12 cellular contexts compared by ENCODE assay signal in the genomic region with DNA sequence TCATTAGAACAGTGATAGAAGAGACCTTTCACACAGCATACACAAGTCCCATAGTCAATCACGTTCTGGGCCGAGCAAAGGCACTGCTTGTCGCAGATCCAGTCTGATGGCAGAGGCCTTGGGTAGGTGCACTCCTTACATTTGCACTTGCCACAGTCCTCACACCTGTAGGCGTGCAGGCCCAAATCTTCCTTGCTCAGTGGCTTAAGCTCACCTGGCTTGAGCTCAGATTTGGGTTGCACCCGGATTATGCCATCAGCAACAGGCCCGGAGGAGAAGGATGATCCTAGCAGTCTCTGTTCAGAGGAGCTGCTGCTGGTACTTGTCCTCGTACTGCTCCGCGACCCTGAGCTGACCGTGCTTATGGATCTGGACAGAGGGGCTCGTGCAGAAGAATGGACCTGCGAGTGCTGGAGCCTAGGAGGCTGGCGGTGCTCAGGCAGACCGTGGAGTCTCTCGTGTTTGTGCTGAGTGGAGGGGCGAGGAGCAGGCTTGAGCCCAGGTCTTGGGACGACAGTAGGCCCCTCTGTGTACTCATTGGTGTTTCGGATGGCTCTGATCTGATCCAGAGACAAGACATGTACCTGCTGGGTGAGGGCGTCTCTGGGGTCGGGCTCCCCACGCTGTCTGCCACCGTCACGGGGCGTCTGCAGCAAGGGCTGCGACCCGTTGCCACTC. TPM values are rescaled to one million over a fixed set of nuclear protein-coding genes. Genes with fewer than 3 reads are reported as not detected.
DNase-seq lines count a peak whose midpoint lies in the region; ATAC-seq, FAIRE-seq and TF ChIP-seq lines count a peak whose summit lies in the region.
"Had no signal": no experiment of that assay in that cellular context is flagged by ENCODE, and none has a peak within 500 bp of the region (broad histone marks: within the 10 kb centered on the region; RNA-seq: fewer than 3 reads in every experiment).

No MANE protein-coding gene starts in this region.

- H3K9me3 ChIP-seq in A549: no peaks in the 10 kb centered on the region
- H3K9me3 ChIP-seq in RWPE2 (ENCODE audit: severe bottlenecking): no peaks in the 10 kb centered on the region

- CTCF ChIA-PET in A549 (lab: Yijun Ruan, JAX): no interaction called here

- no peak for FAIRE-seq in A549 (lab: Jason Lieb, UNC)

- H3K27me3 ChIP-seq in RWPE2 (ENCODE audit: insufficient read depth, poor library complexity, severe bottlenecking): no peaks in the 10 kb centered on the region

- H3K27me3 Mint-ChIP-seq in nephron (ENCODE audit: low read depth): no peaks in the 10 kb centered on the region

- H3K36me3 ChIP-seq in RWPE2 (ENCODE audit: low read depth): peaks cover 24% of the 10 kb centered on the region

- no peaks in the 10 kb centered on the region for H3K9me3 Mint-ChIP-seq in nephron

- DNase-seq in A549 (ENCODE audit: low read depth in 1 of 2, low spot score in 1 of 2) (no peak), RWPE2 (ENCODE audit: low spot score) (no peak), fibroblast of gingiva (ENCODE audit: low read depth) (peak; percentile 19), NCI-H2227 (lab: John Stamatoyannopoulos, UW; ENCODE audit: unreplicated experiment) (no peak), mucosa of gallbladder (ENCODE audit: low spot score) (no peak)
- DNase-seq: activated CD4-positive, alpha-beta T cell treated with anti-CD3 and anti-CD28 coated beads, Interleukin-2, amount 50 U/mL, for 48 hours; NCI-H526 treated with DMSO at 0.1 percent for 48 hours; stimulated activated CD4-positive, alpha-beta T cell treated with anti-CD3 and anti-CD28 coated beads, Interleukin-4, amount 100 ng/mL, for 4 hours had no signal

- H3K4me3 ChIP-seq in A549 (peak overlapping the region; percentile 84), RWPE2 (ENCODE audit: severe bottlenecking) (peak overlapping the region; percentile 81)

- POLR2A ChIA-PET in A549 (lab: Yijun Ruan, JAX): no interaction called here

- H3K27ac ChIP-seq in A549 (peak overlapping the region; percentile 77 to 94), RWPE2 (ENCODE audit: poor library complexity, severe bottlenecking) (no peak overlapping the region)
- H3K27ac ChIP-seq: C4-2B had no signal

- TF ChIP-seq RAD21 in A549 (conservative IDR thresholded peaks at IDR 0.05 in 1 of 2, IDR thresholded peaks at IDR 0.05 in 1 of 2): no peak

- H3K4me3 Mint-ChIP-seq in nephron: no peak overlapping the region

- H3K36me3 Mint-ChIP-seq in nephron (ENCODE audit: low read depth): peaks cover 35% of the 10 kb centered on the region

- H3K4me1 ChIP-seq in A549 (peaks cover 34% of the 10 kb centered on the region), RWPE2 (ENCODE audit: insufficient read depth, poor library complexity, severe bottlenecking) (peaks cover 31% of the 10 kb centered on the region)

- H3K4me1 Mint-ChIP-seq in nephron: peaks cover 24% of the 10 kb centered on the region

- H3K4me2 ChIP-seq in A549: peak overlapping the region; percentile 84

- TF ChIP-seq CTCF in A549 (IDR thresholded peaks at IDR 0.05) (no peak), RWPE2 (IDR thresholded peaks at IDR 0.05; ENCODE audit: poor library complexity, severe bottlenecking) (no peak), nephron (IDR thresholded peaks at IDR 0.05; ENCODE audit: unreplicated experiment in 3 of 3) (no peak)

- TF ChIP-seq POLR2A in A549 (IDR thresholded peaks at IDR 0.05; ENCODE audit: low read length): no peak

- no peak for TF ChIP-seq EP300 in A549 (IDR thresholded peaks at IDR 0.05)

- H3K27ac Mint-ChIP-seq in nephron: peak overlapping the region in 2 of 3 experiments; percentile 20 to 55

- 0 out of 6 replicates have a peak, but pooled peaks of 1 of the 2 experiments have one; percentile 1 for ATAC-seq in A549
- no peak for ATAC-seq in RWPE2 (ENCODE audit: low read depth)
- ATAC-seq in HG03432 (IDR thresholded peaks at IDR 0.05; ENCODE audit: unreplicated experiment): no peak
- ATAC-seq in GM18517 (IDR thresholded peaks at IDR 0.05; ENCODE audit: unreplicated experiment): no peak

- WGBS in A549 (ENCODE audit: missing lambda C conversion rate): 21% methylated on average over 10 of the region's 26 CpGs

TF ChIP-seq in A549, 52 proteins besides CTCF, POLR2A, EP300 and RAD21:
- TF ChIP-seq HOXB13 (CRISPR knock-in tag; IDR thresholded peaks at IDR 0.05; ENCODE audit: low read depth): no peak
- TF ChIP-seq, protein P1, sequence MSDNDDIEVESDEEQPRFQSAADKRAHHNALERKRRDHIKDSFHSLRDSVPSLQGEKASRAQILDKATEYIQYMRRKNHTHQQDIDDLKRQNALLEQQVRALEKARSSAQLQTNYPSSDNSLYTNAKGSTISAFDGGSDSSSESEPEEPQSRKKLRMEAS (IDR thresholded peaks at IDR 0.05): peak; percentile 42

RNA-seq across cellular contexts. Expression of a gene that starts 3.8 kb away (rescaled TPM):
- polyA plus RNA-seq in A549 (2011; rRNA removed): 23.1 and 28.9 TPM in 2 replicates
- 21.0 and 23.1 TPM in 2 replicates for polyA plus RNA-seq in A549 (2012; cell fraction: cytosol; rRNA removed)
- 23.3 and 30.8 TPM in 2 replicates for polyA plus RNA-seq in A549 (2012; cell fraction: nucleus; rRNA removed)
- 5.3 to 7.6 TPM (median 5.9 TPM) in 3 replicates for polyA plus RNA-seq in A549 (2017; fragmentation: RNase III; extraction: RNeasy Plus Mini Kit Qiagen cat#74134 plus additional on column Dnase treatment)
- polyA minus RNA-seq in A549 (2011; rRNA and poly(A)+ RNA removed): 25.8 and 30.1 TPM in 2 replicates
- 21.8 TPM for total RNA-seq in mucosa of gallbladder
